15 cellular contexts compared by ENCODE assay signal in the genomic region with DNA sequence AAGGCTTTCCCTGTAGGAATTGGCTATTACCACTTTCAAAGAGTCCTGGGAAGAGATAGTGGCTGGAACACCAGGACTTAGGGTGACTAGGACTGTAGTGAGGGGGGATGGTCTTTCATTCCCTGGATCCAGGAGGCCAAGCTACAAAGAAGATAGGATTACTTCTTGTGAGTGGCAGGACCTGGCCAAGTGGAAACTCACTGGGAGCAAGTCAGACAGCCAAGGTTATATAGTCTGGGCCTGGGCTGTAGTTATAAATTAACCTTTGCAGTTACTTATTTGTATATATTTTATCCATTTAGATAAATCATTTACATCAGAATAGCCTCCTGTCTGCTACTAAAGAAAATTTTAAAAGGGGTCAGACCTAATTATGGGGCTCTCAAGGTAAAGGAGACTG.
DNase-seq lines count a peak whose midpoint lies in the region; ATAC-seq and TF ChIP-seq lines count a peak whose summit lies in the region.
"Had no signal": no experiment of that assay in that cellular context is flagged by ENCODE, and none has a peak within 500 bp of the region (broad histone marks: within the 10 kb centered on the region; RNA-seq: fewer than 3 reads in every experiment).

No MANE protein-coding gene starts in this region.

- no peaks in the 10 kb centered on the region for H3K9me3 Mint-ChIP-seq in nephron
- H3K9me3 Mint-ChIP-seq: CD4-positive, alpha-beta T cell had no signal

- H3K36me3 Mint-ChIP-seq in nephron (ENCODE audit: low read depth): no peaks in the 10 kb centered on the region

- H3K27me3 Mint-ChIP-seq in nephron (ENCODE audit: low read depth): no peaks in the 10 kb centered on the region

- TF ChIP-seq CTCF in epithelial cell of proximal tubule (conservative IDR thresholded peaks at IDR 0.05; ENCODE audit: low read depth, low read length) (no peak), nephron (IDR thresholded peaks at IDR 0.05; ENCODE audit: unreplicated experiment in 3 of 3) (no peak)

- no peak overlapping the region for H3K4me3 ChIP-seq in epithelial cell of proximal tubule (ENCODE audit: low read depth, low read length)
- H3K4me3 ChIP-seq: GM23338 had no signal

- intact Hi-C loops in left colon (cut with DNase I, micrococcal nuclease): no loop called here

- peak overlapping the region in 1 of 3 experiments; percentile 5 for H3K4me3 Mint-ChIP-seq in nephron
- H3K4me3 Mint-ChIP-seq: B cell; CD4-positive, alpha-beta T cell; GM23338 had no signal

- DNase-seq in Caki2 (ENCODE audit: low read depth) (peak; percentile 58), epithelial cell of proximal tubule (ENCODE audit: low read depth) (peak; percentile 59), left colon (no peak), foreskin melanocyte (no peak), NCI-H2081 treated with DMSO at 0.1 percent for 48 hours (lab: John Stamatoyannopoulos, UW) (no peak), COLO829 (ENCODE audit: low spot score) (no peak), SIG-M5 treated with dmso at 0.1 percent for 504 hours (lab: John Stamatoyannopoulos, UW; ENCODE audit: unreplicated experiment) (no peak)
- DNase-seq: C1 segment of cervical spinal cord; CD4-positive, alpha-beta T cell; DMS153; H7; IMR-90 had no signal

- in situ Hi-C loops in Caki2 (cut with HindIII; ENCODE audit: low pct_unique_long_range_greater_than_20kb, low sequenced_read_pairs): no loop called here

- peaks cover 5% of the 10 kb centered on the region for H3K4me1 Mint-ChIP-seq in nephron

- H3K27ac Mint-ChIP-seq in nephron: peak overlapping the region; percentile 87 to 97 (median 94)
- H3K27ac Mint-ChIP-seq: B cell; CD4-positive, alpha-beta T cell; GM23338 had no signal

- ATAC-seq in left colon: peak; percentile 58
- ATAC-seq: GM23338 had no signal

Comparison
In these comparisons a context has a peak if more than half of its experiments do, and no peak if none do; other contexts are left out.
1. DNase-seq: peak in Caki2 (single experiment) and epithelial cell of proximal tubule (single experiment); none in left colon (0 of 2), foreskin melanocyte (single experiment), NCI-H2081 treated with DMSO at 0.1 percent for 48 hours (single experiment), COLO829 (single experiment) and SIG-M5 treated with dmso at 0.1 percent for 504 hours (single experiment).